8 cellular contexts compared by ENCODE assay signal in the genomic region with DNA sequence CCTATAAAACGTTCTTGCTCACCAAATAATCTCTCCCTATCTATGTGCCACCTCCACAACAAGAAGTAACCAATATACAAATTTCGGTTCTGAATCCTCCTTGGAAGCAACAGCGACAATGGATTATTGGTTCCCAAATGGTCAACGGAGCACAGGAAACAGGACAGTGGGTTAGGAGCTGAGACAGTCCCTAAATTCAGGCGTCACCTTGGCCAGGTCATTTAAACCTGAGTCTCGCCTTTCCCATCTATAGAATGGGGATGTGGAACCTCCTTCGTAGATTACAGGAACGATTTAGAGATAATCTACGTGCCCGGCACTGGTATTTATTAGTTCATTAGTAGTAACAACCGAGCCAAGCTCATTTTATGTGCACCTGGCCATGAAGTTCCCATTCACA. TPM values are rescaled to one million over a fixed set of nuclear protein-coding genes. Genes with fewer than 3 reads are reported as not detected.
DNase-seq lines count a peak whose midpoint lies in the region; ATAC-seq and TF ChIP-seq lines count a peak whose summit lies in the region.

No MANE protein-coding gene starts in this region.

- no peaks in the 10 kb centered on the region for H3K9me3 ChIP-seq in HUES64 (ENCODE audit: insufficient read depth, low read depth, low read length)
- no peaks in the 10 kb centered on the region for H3K9me3 ChIP-seq in muscle layer of colon (ENCODE audit: low read length)

- no peak for DNase-seq in AG09309 (ENCODE audit: low read depth)
- DNase-seq in central memory CD8-positive, alpha-beta T cell (ENCODE audit: low spot score in 2 of 2) = no peak
- no peak for DNase-seq in activated gamma-delta T cell treated with Interleukin-2 at 50 U/mL for 16 hours

- WGBS in HUES64 = 65% methylated on average over 11 of the region's 11 CpGs

- H3K27ac ChIP-seq in HUES64 (ENCODE audit: low read depth, low read length) (no peak overlapping the region), muscle layer of colon (ENCODE audit: low read depth, low read length) (peak overlapping the region; percentile 97)

- H3K4me1 ChIP-seq in HUES64 (ENCODE audit: insufficient read depth, low read length) = 0 out of 2 replicates have a peak, but pooled peaks cover 5% of the 10 kb centered on the region
- peaks cover 36% of the 10 kb centered on the region for H3K4me1 ChIP-seq in muscle layer of colon (ENCODE audit: insufficient read depth, low read length)

- H3K36me3 Mint-ChIP-seq in central memory CD8-positive, alpha-beta T cell (ENCODE audit: insufficient read depth) = peaks cover 6% of the 10 kb centered on the region

- H3K9ac ChIP-seq in HUES64 (ENCODE audit: low read depth, low read length) (peak overlapping the region; percentile 84; the same call in 1 of the 2 replicates), muscle layer of colon (ENCODE audit: low read length) (peak overlapping the region; percentile 91)

- H3K4me1 Mint-ChIP-seq in central memory CD8-positive, alpha-beta T cell = peaks cover 20% of the 10 kb centered on the region

- no peaks in the 10 kb centered on the region for H3K27me3 Mint-ChIP-seq in central memory CD8-positive, alpha-beta T cell

- H3K36me3 ChIP-seq in HUES64 (ENCODE audit: insufficient read depth, low read length) = no peaks in the 10 kb centered on the region
- no peaks in the 10 kb centered on the region for H3K36me3 ChIP-seq in muscle layer of colon (ENCODE audit: insufficient read depth, low read length)

- TF ChIP-seq CTCF in AG09309 (IDR thresholded peaks at IDR 0.05; ENCODE audit: control insufficient read depth, insufficient read depth, low read depth, low read length, missing control alignments) = no peak

- H3K4me3 ChIP-seq in AG09309 (ENCODE audit: control insufficient read depth, low read depth, low read length) (peak overlapping the region; percentile 92), HUES64 (ENCODE audit: low read length) (peak overlapping the region; percentile 90), muscle layer of colon (ENCODE audit: low read depth in 1 of 2, low read length in 2 of 2) (peak overlapping the region; percentile 92 to 99)

- ATAC-seq in central memory CD8-positive, alpha-beta T cell (replicated peaks; ENCODE audit: extremely low read depth, poor library complexity, severe bottlenecking) = no peak
- no peak for ATAC-seq in GM18873 (IDR thresholded peaks at IDR 0.05; ENCODE audit: low FRiP score, unreplicated experiment)
- no peak for ATAC-seq in GM18909 (IDR thresholded peaks at IDR 0.05; ENCODE audit: poor library complexity, unreplicated experiment)
- ATAC-seq in GM21390 (IDR thresholded peaks at IDR 0.05; ENCODE audit: unreplicated experiment) = no peak

- H3K4me3 Mint-ChIP-seq in central memory CD8-positive, alpha-beta T cell = peak overlapping the region; percentile 88

- no peak overlapping the region for H3K27ac Mint-ChIP-seq in central memory CD8-positive, alpha-beta T cell (ENCODE audit: low read depth)

- H3K9me3 Mint-ChIP-seq in central memory CD8-positive, alpha-beta T cell = no peaks in the 10 kb centered on the region

- peaks cover 12% of the 10 kb centered on the region for H3K27me3 ChIP-seq in HUES64 (ENCODE audit: insufficient read depth, low read length)
- H3K27me3 ChIP-seq in muscle layer of colon (ENCODE audit: control insufficient read depth in 1 of 2, insufficient read depth in 2 of 2, low read length in 2 of 2) = no peaks in the 10 kb centered on the region

RNA-seq across cellular contexts. Expression of a gene that starts 1.1 kb away (rescaled TPM):
- 3.9 TPM for polyA plus RNA-seq in HUES64 (2013, experiment 1 of 2)
- polyA plus RNA-seq in HUES64 (2013, experiment 2 of 2) = 3.4 TPM
